ENCODE assay signal across 1 cellular context in the genomic region with DNA sequence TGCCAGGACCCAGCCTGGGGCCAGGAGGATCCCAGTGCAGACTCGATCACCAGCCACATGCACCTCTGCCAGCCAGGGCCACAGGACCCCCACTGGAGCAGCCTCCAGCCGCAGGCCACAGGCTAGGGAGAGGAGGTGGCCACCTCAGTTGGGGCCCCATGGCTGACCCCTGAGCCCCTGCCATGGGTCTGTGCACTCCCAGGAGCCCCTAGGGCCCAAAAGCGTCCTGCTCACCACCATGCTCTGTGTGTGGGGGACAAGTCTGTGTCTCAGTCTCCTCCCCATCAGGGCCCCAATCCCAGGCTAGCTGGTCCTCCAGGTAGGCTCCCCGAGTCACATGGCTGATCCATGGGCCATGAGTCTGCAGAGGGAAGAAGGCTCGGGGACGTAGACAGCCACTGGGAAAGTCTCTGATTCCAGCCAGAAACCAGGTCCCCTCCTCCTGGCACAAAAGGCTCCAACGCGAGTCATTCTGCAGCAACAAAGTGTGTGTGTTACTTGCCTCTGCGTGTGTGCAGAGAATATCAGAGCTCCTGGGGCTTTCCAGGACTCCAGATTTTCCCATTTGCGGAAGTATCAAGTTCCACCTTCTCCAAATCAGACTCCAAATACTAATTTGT.
TF ChIP-seq lines count a peak whose summit lies in the region.

No MANE protein-coding gene starts in this region.

TF ChIP-seq in HepG2, 621 proteins besides CTCF, POLR2A, EP300 and RAD21 (continued from another document and continues in another):
- TF ChIP-seq, protein P1, sequence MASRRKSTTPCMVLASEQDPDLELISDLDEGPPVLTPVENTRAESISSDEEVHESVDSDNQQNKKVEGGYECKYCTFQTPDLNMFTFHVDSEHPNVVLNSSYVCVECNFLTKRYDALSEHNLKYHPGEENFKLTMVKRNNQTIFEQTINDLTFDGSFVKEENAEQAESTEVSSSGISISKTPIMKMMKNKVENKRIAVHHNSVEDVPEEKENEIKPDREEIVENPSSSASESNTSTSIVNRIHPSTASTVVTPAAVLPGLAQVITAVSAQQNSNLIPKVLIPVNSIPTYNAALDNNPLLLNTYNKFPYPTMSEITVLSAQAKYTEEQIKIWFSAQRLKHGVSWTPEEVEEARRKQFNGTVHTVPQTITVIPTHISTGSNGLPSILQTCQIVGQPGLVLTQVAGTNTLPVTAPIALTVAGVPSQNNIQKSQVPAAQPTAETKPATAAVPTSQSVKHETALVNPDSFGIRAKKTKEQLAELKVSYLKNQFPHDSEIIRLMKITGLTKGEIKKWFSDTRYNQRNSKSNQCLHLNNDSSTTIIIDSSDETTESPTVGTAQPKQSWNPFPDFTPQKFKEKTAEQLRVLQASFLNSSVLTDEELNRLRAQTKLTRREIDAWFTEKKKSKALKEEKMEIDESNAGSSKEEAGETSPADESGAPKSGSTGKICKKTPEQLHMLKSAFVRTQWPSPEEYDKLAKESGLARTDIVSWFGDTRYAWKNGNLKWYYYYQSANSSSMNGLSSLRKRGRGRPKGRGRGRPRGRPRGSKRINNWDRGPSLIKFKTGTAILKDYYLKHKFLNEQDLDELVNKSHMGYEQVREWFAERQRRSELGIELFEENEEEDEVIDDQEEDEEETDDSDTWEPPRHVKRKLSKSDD (CRISPR knock-in tag; IDR thresholded peaks at IDR 0.05; ENCODE audit: low read depth) = 0 out of 2 replicates have a peak, but pooled peaks have one; percentile 22
- TF ChIP-seq IRF9 (CRISPR knock-in tag; IDR thresholded peaks at IDR 0.05; ENCODE audit: borderline replicate concordance) = 0 out of 2 replicates have a peak, but pooled peaks have one; percentile 34
- peak; percentile 21; the same call in 1 of the 2 replicates for TF ChIP-seq KDM4B (CRISPR knock-in tag; IDR thresholded peaks at IDR 0.05)
- TF ChIP-seq, protein P2, sequence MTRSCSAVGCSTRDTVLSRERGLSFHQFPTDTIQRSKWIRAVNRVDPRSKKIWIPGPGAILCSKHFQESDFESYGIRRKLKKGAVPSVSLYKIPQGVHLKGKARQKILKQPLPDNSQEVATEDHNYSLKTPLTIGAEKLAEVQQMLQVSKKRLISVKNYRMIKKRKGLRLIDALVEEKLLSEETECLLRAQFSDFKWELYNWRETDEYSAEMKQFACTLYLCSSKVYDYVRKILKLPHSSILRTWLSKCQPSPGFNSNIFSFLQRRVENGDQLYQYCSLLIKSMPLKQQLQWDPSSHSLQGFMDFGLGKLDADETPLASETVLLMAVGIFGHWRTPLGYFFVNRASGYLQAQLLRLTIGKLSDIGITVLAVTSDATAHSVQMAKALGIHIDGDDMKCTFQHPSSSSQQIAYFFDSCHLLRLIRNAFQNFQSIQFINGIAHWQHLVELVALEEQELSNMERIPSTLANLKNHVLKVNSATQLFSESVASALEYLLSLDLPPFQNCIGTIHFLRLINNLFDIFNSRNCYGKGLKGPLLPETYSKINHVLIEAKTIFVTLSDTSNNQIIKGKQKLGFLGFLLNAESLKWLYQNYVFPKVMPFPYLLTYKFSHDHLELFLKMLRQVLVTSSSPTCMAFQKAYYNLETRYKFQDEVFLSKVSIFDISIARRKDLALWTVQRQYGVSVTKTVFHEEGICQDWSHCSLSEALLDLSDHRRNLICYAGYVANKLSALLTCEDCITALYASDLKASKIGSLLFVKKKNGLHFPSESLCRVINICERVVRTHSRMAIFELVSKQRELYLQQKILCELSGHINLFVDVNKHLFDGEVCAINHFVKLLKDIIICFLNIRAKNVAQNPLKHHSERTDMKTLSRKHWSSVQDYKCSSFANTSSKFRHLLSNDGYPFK (CRISPR knock-in tag; IDR thresholded peaks at IDR 0.05; ENCODE audit: borderline replicate concordance) = peak; percentile 21; the same call in 1 of the 2 replicates
- 0 out of 2 replicates have a peak, but pooled peaks have one; percentile 17 for TF ChIP-seq YEATS4 (CRISPR knock-in tag; IDR thresholded peaks at IDR 0.05; ENCODE audit: borderline replicate concordance)
- TF ChIP-seq, protein P3, sequence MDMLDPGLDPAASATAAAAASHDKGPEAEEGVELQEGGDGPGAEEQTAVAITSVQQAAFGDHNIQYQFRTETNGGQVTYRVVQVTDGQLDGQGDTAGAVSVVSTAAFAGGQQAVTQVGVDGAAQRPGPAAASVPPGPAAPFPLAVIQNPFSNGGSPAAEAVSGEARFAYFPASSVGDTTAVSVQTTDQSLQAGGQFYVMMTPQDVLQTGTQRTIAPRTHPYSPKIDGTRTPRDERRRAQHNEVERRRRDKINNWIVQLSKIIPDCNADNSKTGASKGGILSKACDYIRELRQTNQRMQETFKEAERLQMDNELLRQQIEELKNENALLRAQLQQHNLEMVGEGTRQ (IDR thresholded peaks at IDR 0.05; ENCODE audit: low read depth, low read length) = no peak
- TF ChIP-seq, protein P3 (CRISPR knock-in tag; IDR thresholded peaks at IDR 0.05; ENCODE audit: borderline replicate concordance) = no peak
- 0 out of 2 replicates have a peak, but pooled peaks have one; percentile 23 for TF ChIP-seq KDM2A (CRISPR knock-in tag; IDR thresholded peaks at IDR 0.05; ENCODE audit: borderline replicate concordance, low read depth)
- TF ChIP-seq SSRP1 (CRISPR knock-in tag; IDR thresholded peaks at IDR 0.05) = peak; percentile 89; the same call in 1 of the 2 replicates
- TF ChIP-seq, protein P4, sequence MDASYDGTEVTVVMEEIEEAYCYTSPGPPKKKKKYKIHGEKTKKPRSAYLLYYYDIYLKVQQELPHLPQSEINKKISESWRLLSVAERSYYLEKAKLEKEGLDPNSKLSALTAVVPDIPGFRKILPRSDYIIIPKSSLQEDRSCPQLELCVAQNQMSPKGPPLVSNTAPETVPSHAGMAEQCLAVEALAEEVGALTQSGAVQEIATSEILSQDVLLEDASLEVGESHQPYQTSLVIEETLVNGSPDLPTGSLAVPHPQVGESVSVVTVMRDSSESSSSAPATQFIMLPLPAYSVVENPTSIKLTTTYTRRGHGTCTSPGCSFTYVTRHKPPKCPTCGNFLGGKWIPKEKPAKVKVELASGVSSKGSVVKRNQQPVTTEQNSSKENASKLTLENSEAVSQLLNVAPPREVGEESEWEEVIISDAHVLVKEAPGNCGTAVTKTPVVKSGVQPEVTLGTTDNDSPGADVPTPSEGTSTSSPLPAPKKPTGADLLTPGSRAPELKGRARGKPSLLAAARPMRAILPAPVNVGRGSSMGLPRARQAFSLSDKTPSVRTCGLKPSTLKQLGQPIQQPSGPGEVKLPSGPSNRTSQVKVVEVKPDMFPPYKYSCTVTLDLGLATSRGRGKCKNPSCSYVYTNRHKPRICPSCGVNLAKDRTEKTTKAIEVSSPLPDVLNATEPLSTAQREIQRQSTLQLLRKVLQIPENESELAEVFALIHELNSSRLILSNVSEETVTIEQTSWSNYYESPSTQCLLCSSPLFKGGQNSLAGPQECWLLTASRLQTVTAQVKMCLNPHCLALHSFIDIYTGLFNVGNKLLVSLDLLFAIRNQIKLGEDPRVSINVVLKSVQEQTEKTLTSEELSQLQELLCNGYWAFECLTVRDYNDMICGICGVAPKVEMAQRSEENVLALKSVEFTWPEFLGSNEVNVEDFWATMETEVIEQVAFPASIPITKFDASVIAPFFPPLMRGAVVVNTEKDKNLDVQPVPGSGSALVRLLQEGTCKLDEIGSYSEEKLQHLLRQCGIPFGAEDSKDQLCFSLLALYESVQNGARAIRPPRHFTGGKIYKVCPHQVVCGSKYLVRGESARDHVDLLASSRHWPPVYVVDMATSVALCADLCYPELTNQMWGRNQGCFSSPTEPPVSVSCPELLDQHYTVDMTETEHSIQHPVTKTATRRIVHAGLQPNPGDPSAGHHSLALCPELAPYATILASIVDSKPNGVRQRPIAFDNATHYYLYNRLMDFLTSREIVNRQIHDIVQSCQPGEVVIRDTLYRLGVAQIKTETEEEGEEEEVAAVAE (CRISPR knock-in tag; IDR thresholded peaks at IDR 0.05; ENCODE audit: borderline replicate concordance) = peak; percentile 48; the same call in 1 of the 2 replicates
- TF ChIP-seq PHF8 (CRISPR knock-in tag; IDR thresholded peaks at IDR 0.05) = peak; percentile 55; the same call in 1 of the 2 replicates
- 0 out of 2 replicates have a peak, but pooled peaks have one; percentile 1 for TF ChIP-seq KDM5B (CRISPR knock-in tag; IDR thresholded peaks at IDR 0.05; ENCODE audit: borderline replicate concordance)
- TF ChIP-seq ZNF792 (CRISPR knock-in tag; IDR thresholded peaks at IDR 0.05) = 0 out of 2 replicates have a peak, but pooled peaks have one; percentile 20
- TF ChIP-seq YEATS2 (CRISPR knock-in tag; IDR thresholded peaks at IDR 0.05; ENCODE audit: borderline replicate concordance) = no peak
- TF ChIP-seq ZFY (CRISPR knock-in tag; IDR thresholded peaks at IDR 0.05) = peak; percentile 34; the same call in 1 of the 2 replicates
- TF ChIP-seq FOSL2 (CRISPR knock-in tag; IDR thresholded peaks at IDR 0.05) = no peak
- TF ChIP-seq, protein P5, sequence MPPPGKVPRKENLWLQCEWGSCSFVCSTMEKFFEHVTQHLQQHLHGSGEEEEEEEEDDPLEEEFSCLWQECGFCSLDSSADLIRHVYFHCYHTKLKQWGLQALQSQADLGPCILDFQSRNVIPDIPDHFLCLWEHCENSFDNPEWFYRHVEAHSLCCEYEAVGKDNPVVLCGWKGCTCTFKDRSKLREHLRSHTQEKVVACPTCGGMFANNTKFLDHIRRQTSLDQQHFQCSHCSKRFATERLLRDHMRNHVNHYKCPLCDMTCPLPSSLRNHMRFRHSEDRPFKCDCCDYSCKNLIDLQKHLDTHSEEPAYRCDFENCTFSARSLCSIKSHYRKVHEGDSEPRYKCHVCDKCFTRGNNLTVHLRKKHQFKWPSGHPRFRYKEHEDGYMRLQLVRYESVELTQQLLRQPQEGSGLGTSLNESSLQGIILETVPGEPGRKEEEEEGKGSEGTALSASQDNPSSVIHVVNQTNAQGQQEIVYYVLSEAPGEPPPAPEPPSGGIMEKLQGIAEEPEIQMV (CRISPR knock-in tag; IDR thresholded peaks at IDR 0.05; ENCODE audit: low read depth) = 0 out of 2 replicates have a peak, but pooled peaks have one; percentile 28
- peak; percentile 24; the same call in 1 of the 2 replicates for TF ChIP-seq ZNF839 (CRISPR knock-in tag; IDR thresholded peaks at IDR 0.05; ENCODE audit: borderline replicate concordance)
- peak; percentile 58 for TF ChIP-seq SIX1 (CRISPR knock-in tag; IDR thresholded peaks at IDR 0.05; ENCODE audit: borderline replicate concordance)
- peak; percentile 28; the same call in 1 of the 2 replicates for TF ChIP-seq CAMTA2 (CRISPR knock-in tag; IDR thresholded peaks at IDR 0.05; ENCODE audit: borderline replicate concordance)
- TF ChIP-seq RXRA (CRISPR knock-in tag; IDR thresholded peaks at IDR 0.05) = peak; percentile 40; the same call in 1 of the 2 replicates
- 0 out of 2 replicates have a peak, but pooled peaks have one; percentile 34 for TF ChIP-seq ZNF788 (CRISPR knock-in tag; IDR thresholded peaks at IDR 0.05; ENCODE audit: borderline replicate concordance)
- peak; percentile 57; the same call in 1 of the 2 replicates for TF ChIP-seq ZNF263 (CRISPR knock-in tag; IDR thresholded peaks at IDR 0.05)
- TF ChIP-seq NFE2L1 (CRISPR knock-in tag; IDR thresholded peaks at IDR 0.05; ENCODE audit: borderline replicate concordance) = peak; percentile 66; the same call in 1 of the 2 replicates
- TF ChIP-seq, protein P6, sequence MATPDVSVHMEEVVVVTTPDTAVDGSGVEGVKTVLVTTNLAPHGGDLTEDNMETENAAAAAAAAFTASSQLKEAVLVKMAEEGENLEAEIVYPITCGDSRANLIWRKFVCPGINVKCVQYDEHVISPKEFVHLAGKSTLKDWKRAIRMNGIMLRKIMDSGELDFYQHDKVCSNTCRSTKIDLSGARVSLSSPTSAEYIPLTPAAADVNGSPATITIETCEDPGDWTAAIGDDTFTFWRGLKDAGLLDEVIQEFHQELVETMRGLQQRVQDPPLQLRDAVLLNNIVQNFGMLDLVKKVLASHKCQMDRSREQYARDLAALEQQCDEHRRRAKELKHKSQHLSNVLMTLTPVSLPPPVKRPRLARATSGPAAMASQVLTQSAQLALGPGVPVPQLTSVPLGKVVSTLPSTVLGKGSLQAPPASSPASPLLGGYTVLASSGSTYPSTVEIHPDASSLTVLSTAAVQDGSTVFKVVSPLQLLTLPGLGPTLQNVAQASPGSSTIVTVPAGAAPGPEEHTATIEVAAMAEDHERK (CRISPR knock-in tag; IDR thresholded peaks at IDR 0.05; ENCODE audit: low read depth) = no peak
- TF ChIP-seq THAP7 (CRISPR knock-in tag; IDR thresholded peaks at IDR 0.05) = peak; percentile 15
- TF ChIP-seq STAT5B (CRISPR knock-in tag; IDR thresholded peaks at IDR 0.05) = peak; percentile 68; the same call in 1 of the 2 replicates
- 0 out of 2 replicates have a peak, but pooled peaks have one; percentile 2 for TF ChIP-seq NCOA2 (CRISPR knock-in tag; IDR thresholded peaks at IDR 0.05)
- TF ChIP-seq PPARG (CRISPR knock-in tag; conservative IDR thresholded peaks at IDR 0.05) = peak; percentile 13; the same call in 1 of the 2 replicates
- TF ChIP-seq, protein P7, sequence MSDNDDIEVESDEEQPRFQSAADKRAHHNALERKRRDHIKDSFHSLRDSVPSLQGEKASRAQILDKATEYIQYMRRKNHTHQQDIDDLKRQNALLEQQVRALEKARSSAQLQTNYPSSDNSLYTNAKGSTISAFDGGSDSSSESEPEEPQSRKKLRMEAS (IDR thresholded peaks at IDR 0.05) = peak; percentile 67; the same call in 1 of the 2 replicates
- TF ChIP-seq TAF1 (CRISPR knock-in tag; IDR thresholded peaks at IDR 0.05) = peak; percentile 40
- TF ChIP-seq HBP1 (CRISPR knock-in tag; IDR thresholded peaks at IDR 0.05; ENCODE audit: low read depth) = 0 out of 2 replicates have a peak, but pooled peaks have one; percentile 58
